ENCODE assay signal across 1 cellular context in the genomic region with DNA sequence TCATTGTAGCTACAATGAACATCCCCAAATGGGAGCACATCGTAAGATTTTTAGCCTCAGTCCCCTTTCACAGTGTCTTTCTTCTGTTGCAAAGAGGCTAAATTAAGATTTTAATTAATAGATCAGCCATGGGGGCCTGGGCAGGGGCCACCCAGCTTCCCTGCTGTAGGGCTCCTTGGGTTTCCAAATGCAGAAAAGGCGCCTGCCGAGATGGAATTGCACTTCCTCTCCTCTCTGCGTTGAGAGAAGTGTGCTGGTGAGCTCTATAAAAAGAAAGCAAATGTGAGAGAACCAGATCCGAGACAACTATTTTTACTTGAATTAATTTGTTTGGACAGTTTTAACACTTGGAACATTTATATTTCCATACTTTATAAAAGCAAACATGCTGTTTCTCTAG.
TF ChIP-seq lines count a peak whose summit lies in the region.

No MANE protein-coding gene starts in this region.

TF ChIP-seq in IMR-90, 13 proteins besides CTCF, POLR2A, EP300 and RAD21:
- TF ChIP-seq RCOR1 (IDR thresholded peaks at IDR 0.05; ENCODE audit: insufficient replicate concordance, low read length): no peak
- no peak for TF ChIP-seq BHLHE40 (IDR thresholded peaks at IDR 0.05; ENCODE audit: low read depth, low read length)
- TF ChIP-seq NFE2L2 (IDR thresholded peaks at IDR 0.05; ENCODE audit: low read depth, low read length): no peak
- no peak for TF ChIP-seq SMC3 (IDR thresholded peaks at IDR 0.05; ENCODE audit: low read depth, low read length)
- no peak for TF ChIP-seq MAFK (IDR thresholded peaks at IDR 0.05; ENCODE audit: low read depth, low read length)
- no peak for TF ChIP-seq MXI1 (IDR thresholded peaks at IDR 0.05; ENCODE audit: borderline replicate concordance, low read depth, low read length)
